In genomic region chr1:230507671-230508407, GRCh38 we compare ENCODE assay signal across 13 cellular contexts.
DNase-seq lines count a peak whose midpoint lies in the region; ATAC-seq and TF ChIP-seq lines count a peak whose summit lies in the region.
"Had no signal": no experiment of that assay in that cellular context is flagged by ENCODE, and none has a peak within 500 bp of the region (broad histone marks: within the 10 kb centered on the region; RNA-seq: fewer than 3 reads in every experiment).

No MANE protein-coding gene starts in this region.

- peaks cover 11% of the 10 kb centered on the region for H3K4me1 ChIP-seq in upper lobe of right lung
- H3K4me1 ChIP-seq: parathyroid adenoma had no signal

- no peaks in the 10 kb centered on the region for H3K36me3 ChIP-seq in upper lobe of right lung

- ATAC-seq in left colon, result peak; percentile 56
- ATAC-seq in upper lobe of right lung, result peak; percentile 78
- ATAC-seq: Panc1 had no signal

- no peak overlapping the region for H3K27ac ChIP-seq in upper lobe of right lung
- H3K27ac ChIP-seq: HL-60, parathyroid adenoma had no signal

- H3K9me3 ChIP-seq in upper lobe of right lung, result no peaks in the 10 kb centered on the region

- intact Hi-C loops in left colon (cut with DNase I, micrococcal nuclease) (no loop called here), upper lobe of right lung (cut with DNase I) (no loop called here)

- no peaks in the 10 kb centered on the region for H3K27me3 ChIP-seq in upper lobe of right lung

- DNase-seq in NCI-H1105 treated with DMSO at 0.1 percent for 48 hours (lab: John Stamatoyannopoulos, UW) (peak; percentile 4), NCI-H1105 (lab: John Stamatoyannopoulos, UW) (no peak), cerebellum (ENCODE audit: low spot score) (peak; percentile 71), left colon (peak in 1 of 2 donors; percentile 29), upper lobe of right lung (no peak), NCI-H69 (lab: John Stamatoyannopoulos, UW) (no peak), NCI-H2196 (lab: John Stamatoyannopoulos, UW; ENCODE audit: unreplicated experiment) (no peak)
- DNase-seq in stimulated activated CD4-positive, alpha-beta T cell treated with anti-CD3 and anti-CD28 coated beads, Interleukin-2, amount 100 ng/mL, for 48 hours, result no peak
- DNase-seq: activated B cell treated with CpG ODN at 0.5 μM for 24 hours, NCI-H1417 treated with DMSO at 0.1 percent for 48 hours had no signal

- no peak for TF ChIP-seq CTCF in upper lobe of right lung (IDR thresholded peaks at IDR 0.05)

- no peak overlapping the region for H3K4me3 ChIP-seq in upper lobe of right lung

Comparison
In these comparisons a context has a peak if more than half of its experiments do, and no peak if none do; other contexts are left out.
1. DNase-seq: peak in NCI-H1105 treated with DMSO at 0.1 percent for 48 hours (single experiment) and cerebellum (single experiment); none in NCI-H1105 (single experiment), upper lobe of right lung (single experiment), NCI-H69 (single experiment), stimulated activated CD4-positive, alpha-beta T cell treated with anti-CD3 and anti-CD28 coated beads, Interleukin-2, amount 100 ng/mL, for 48 hours (0 of 2) and NCI-H2196 (single experiment).